In the genomic region with DNA sequence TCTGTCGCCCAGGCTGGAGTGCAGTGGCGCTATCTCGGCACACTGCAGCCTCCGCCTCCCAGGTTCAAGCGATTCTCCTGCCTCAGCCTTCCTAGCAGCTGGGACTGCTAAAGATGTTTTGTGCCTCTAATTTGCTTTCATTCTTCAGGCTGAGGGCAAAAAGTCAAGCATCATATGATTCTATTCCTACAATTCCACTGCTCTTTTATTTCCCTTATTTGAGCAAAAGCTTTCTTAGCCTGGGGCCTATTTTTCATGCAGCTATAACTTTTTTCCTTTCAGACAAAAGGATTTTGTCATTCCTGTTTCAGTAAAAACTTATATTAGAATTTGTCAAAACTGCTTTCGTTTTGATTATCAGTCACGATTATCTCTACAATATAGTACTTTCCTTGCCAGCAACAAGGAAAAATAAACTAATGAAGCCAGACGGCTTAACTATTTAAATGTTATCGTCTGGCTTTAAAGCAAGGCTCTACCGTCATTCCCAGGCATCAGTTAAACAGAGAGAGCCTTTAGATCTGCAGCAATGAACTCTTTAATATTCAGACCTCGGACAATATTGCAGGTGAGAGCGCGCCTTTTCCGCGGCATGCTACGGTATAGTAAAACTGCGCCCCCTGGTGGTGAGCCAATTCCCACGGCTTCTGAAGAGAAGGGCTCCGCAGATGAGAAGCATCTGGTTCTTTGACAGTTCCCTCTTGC, we compare ENCODE assay signal across 8 cellular contexts. TPM values are rescaled to one million over a fixed set of nuclear protein-coding genes. Genes with fewer than 3 reads are reported as not detected.
DNase-seq lines count a peak whose midpoint lies in the region; ATAC-seq, FAIRE-seq and TF ChIP-seq lines count a peak whose summit lies in the region.

No MANE protein-coding gene starts in this region.

- H3K4me1 ChIP-seq in HAP-1 (peaks cover 19% of the 10 kb centered on the region), pancreas (peaks cover 8 to 23% (median 10%) of the 10 kb centered on the region in 3 donors), thoracic aorta (ENCODE audit: control insufficient read depth in 1 of 2, low read depth in 2 of 2) (peaks cover 7 to 26% of the 10 kb centered on the region in 2 donors)

- H3K27ac ChIP-seq in pancreas (peak overlapping the region in 1 of 4 donors; percentile 34), thoracic aorta (peak overlapping the region; percentile 81 to 85)

- 23% methylated on average over 19 of the region's 19 CpGs for WGBS in pancreas, 2 donors

- in situ Hi-C loops in HAP-1 (cut with MboI; ENCODE audit: low sequenced_read_pairs): loop anchor here (10.0 to 25.0 kb wide), 2 partner anchors 92 to 345 kb away; no protein-coding TSS in a partner anchor

- peak; percentile 81 to 96 (median 88) for TF ChIP-seq CTCF in pancreas (IDR thresholded peaks at IDR 0.05)
- TF ChIP-seq CTCF in thoracic aorta (IDR thresholded peaks at IDR 0.05): peak; percentile 95

- H3K36me3 ChIP-seq in HAP-1 (replicated peaks) (no peaks in the 10 kb centered on the region), pancreas (no peaks in the 10 kb centered on the region), thoracic aorta (no peaks in the 10 kb centered on the region)

- peak; percentile 68 for DNase-seq in EL
- peak; percentile 80 to 94 for DNase-seq in HAP-1 (ENCODE audit: low spot score in 2 of 2)
- DNase-seq in NAMALWA (ENCODE audit: low spot score): peak; percentile 83
- peak; percentile 61 for DNase-seq in SIG-M5 treated with dmso at 0.1 percent for 504 hours (lab: John Stamatoyannopoulos, UW; ENCODE audit: unreplicated experiment)
- peak; percentile 90 for DNase-seq in activated naive CD4-positive, alpha-beta T cell treated with Interleukin-2 at 50 U/mL for 16 hours
- peak; percentile 69 for DNase-seq in globus pallidus (ENCODE audit: low spot score)
- peak; percentile 76 to 98 (median 88) for DNase-seq in pancreas
- peak; percentile 84 for DNase-seq in thoracic aorta (ENCODE audit: low spot score)

- ATAC-seq in pancreas (peak; percentile 37 to 73 (median 60)), thoracic aorta (ENCODE audit: insufficient number of reproducible peaks, low FRiP score, low read depth) (peak; percentile 54)

- FAIRE-seq in pancreas (lab: Jason Lieb, UNC): no peak

- H3K4me3 ChIP-seq in HAP-1 (no peak overlapping the region; the same call in 1 of the 2 replicates), pancreas (peak overlapping the region in 2 of 4 donors; percentile 13 to 38), thoracic aorta (peak overlapping the region; percentile 92)

- no peaks in the 10 kb centered on the region; the same call in 1 of the 2 replicates for H3K27me3 ChIP-seq in HAP-1 (ENCODE audit: low read depth)
- no peaks in the 10 kb centered on the region for H3K27me3 ChIP-seq in pancreas
- H3K27me3 ChIP-seq in thoracic aorta (replicated peaks; ENCODE audit: insufficient read depth): no peaks in the 10 kb centered on the region

- H3K9me3 ChIP-seq in HAP-1: no peaks in the 10 kb centered on the region
- H3K9me3 ChIP-seq in pancreas: no peaks in the 10 kb centered on the region
- H3K9me3 ChIP-seq in thoracic aorta: no peaks in the 10 kb centered on the region

- intact Hi-C loops in pancreas (cut with DNase I): loop anchor here in 2 of 3 donors (10.0 kb wide), 2 partner anchors 72 to 92 kb away; no protein-coding TSS in a partner anchor

RNA-seq across cellular contexts. Expression of gene SLC2A13, which starts 1.4 kb away (rescaled TPM):
- total RNA-seq in pancreas: 10 to 100 TPM in 1 of 6 donors, 1 to 10 TPM in 5; 5.2 to 10.7 (median 7.7) TPM
- 1 to 10 TPM; 2.7 to 5.6 TPM for polyA plus RNA-seq in pancreas
- 10 to 100 TPM; 14.5 to 20.0 TPM for total RNA-seq in thoracic aorta
